Comparison of ENCODE assay signal across 15 cellular contexts in genomic region chr9:106981396-106982287, GRCh38.
DNase-seq lines count a peak whose midpoint lies in the region; ATAC-seq, FAIRE-seq and TF ChIP-seq lines count a peak whose summit lies in the region.
"Had no signal": no experiment of that assay in that cellular context is flagged by ENCODE, and none has a peak within 500 bp of the region (broad histone marks: within the 10 kb centered on the region; RNA-seq: fewer than 3 reads in every experiment).

No MANE protein-coding gene starts in this region.

- no peak for TF ChIP-seq CTCF in gastrocnemius medialis (IDR thresholded peaks at IDR 0.05 in 4 of 5, conservative IDR thresholded peaks at IDR 0.05 in 1 of 5)

- TF ChIP-seq POLR2A in gastrocnemius medialis (IDR thresholded peaks at IDR 0.05): no peak

- no peak overlapping the region for H3K27ac Mint-ChIP-seq in CD4-positive, alpha-beta memory T cell

- peak; percentile 77 for FAIRE-seq in GM18507 (lab: Jason Lieb, UNC)

- H3K36me3 Mint-ChIP-seq in CD4-positive, alpha-beta memory T cell: no peaks in the 10 kb centered on the region

- H3K4me1 Mint-ChIP-seq in CD4-positive, alpha-beta memory T cell: no peaks in the 10 kb centered on the region

- H3K36me3 ChIP-seq in gastrocnemius medialis: peaks cover 4 to 29% of the 10 kb centered on the region in 2 donors
- no peaks in the 10 kb centered on the region for H3K36me3 ChIP-seq in CD4-positive, alpha-beta memory T cell (ENCODE audit: insufficient read depth, low read length)
- H3K36me3 ChIP-seq: prostate gland had no signal

- intact Hi-C loops in gastrocnemius medialis (cut with DNase I; ENCODE audit: low total_unique reads): no loop called here
- intact Hi-C loops in CD4-positive, alpha-beta memory T cell (cut with micrococcal nuclease): no loop called here

- H3K27me3 Mint-ChIP-seq in CD4-positive, alpha-beta memory T cell: no peaks in the 10 kb centered on the region

- no peak overlapping the region for H3K4me3 ChIP-seq in gastrocnemius medialis
- H3K4me3 ChIP-seq in CD4-positive, alpha-beta memory T cell (ENCODE audit: low read length in 2 of 2): no peak overlapping the region
- H3K4me3 ChIP-seq: BLaER1, prostate gland had no signal

- in situ Hi-C loops in gastrocnemius medialis (cut with MboI; ENCODE audit: low sequenced_read_pairs in 4 of 4): no loop called here

- no peaks in the 10 kb centered on the region for H3K27me3 ChIP-seq in gastrocnemius medialis
- no peaks in the 10 kb centered on the region for H3K27me3 ChIP-seq in CD4-positive, alpha-beta memory T cell (ENCODE audit: insufficient read depth, low read length)
- H3K27me3 ChIP-seq: BLaER1 had no signal

- no peak overlapping the region for H3K27ac ChIP-seq in gastrocnemius medialis
- no peak overlapping the region for H3K27ac ChIP-seq in CD4-positive, alpha-beta memory T cell (ENCODE audit: low read depth, low read length)
- H3K27ac ChIP-seq: BLaER1, prostate gland had no signal

- H3K4me3 Mint-ChIP-seq in CD4-positive, alpha-beta memory T cell: no peak overlapping the region

- DNase-seq in GM18507 (ENCODE audit: extremely low spot score, insufficient read length, low read depth) (no peak), gastrocnemius medialis (no peak), DMS153 treated with DMSO at 0.1 percent for 48 hours (lab: John Stamatoyannopoulos, UW; ENCODE audit: unreplicated experiment) (no peak), COR-L47 (lab: John Stamatoyannopoulos, UW) (no peak)
- no peak for DNase-seq in CD4-positive, alpha-beta memory T cell
- DNase-seq: anterior cingulate cortex, mammary epithelial cell, NCI-H1436, trophoblast cell had no signal

- peak; percentile 65 for ATAC-seq in GM21360 (IDR thresholded peaks at IDR 0.05; ENCODE audit: unreplicated experiment)
- peak; percentile 72 for ATAC-seq in HG02885 (IDR thresholded peaks at IDR 0.05; ENCODE audit: poor library complexity, unreplicated experiment)
- peak; percentile 65 for ATAC-seq in HG03565 (IDR thresholded peaks at IDR 0.05; ENCODE audit: unreplicated experiment)
- ATAC-seq in gastrocnemius medialis: no peak
- ATAC-seq: PC-3 had no signal

- peaks cover 0 to 6% (median 0%) of the 10 kb centered on the region in 8 donors for H3K9me3 Mint-ChIP-seq in CD4-positive, alpha-beta memory T cell

- H3K9me3 ChIP-seq in gastrocnemius medialis: no peaks in the 10 kb centered on the region
- no peaks in the 10 kb centered on the region for H3K9me3 ChIP-seq in CD4-positive, alpha-beta memory T cell (ENCODE audit: control insufficient read depth in 1 of 2, low read length in 2 of 2)
- H3K9me3 ChIP-seq: BLaER1, prostate gland had no signal

- POLR2A ChIA-PET in CD4-positive, alpha-beta memory T cell (lab: Charles Lee; ENCODE audit: partially characterized antibody): no interaction called here

- H3K4me1 ChIP-seq in gastrocnemius medialis: peaks cover 0 to 13% of the 10 kb centered on the region in 2 donors
- H3K4me1 ChIP-seq in CD4-positive, alpha-beta memory T cell (ENCODE audit: insufficient read depth, low read length): no peaks in the 10 kb centered on the region
- H3K4me1 ChIP-seq: BLaER1, prostate gland had no signal

- CTCF ChIA-PET in CD4-positive, alpha-beta memory T cell (lab: Charles Lee; ENCODE audit: partially characterized antibody): no interaction called here

Comparison
In these comparisons a context has a peak if more than half of its experiments do, and no peak if none do; other contexts are left out.
1. ATAC-seq: peak in GM21360 (single experiment), HG02885 (single experiment) and HG03565 (single experiment); none in gastrocnemius medialis (0 of 2).